In genomic region chr10:30727524-30727923, GRCh38 we compare ENCODE assay signal across 12 cellular contexts.
A peak's percentile ranks its signal among the peaks of the same experiment; 100 is the strongest.
DNase-seq lines count a peak whose midpoint lies in the region; FAIRE-seq and TF ChIP-seq lines count a peak whose summit lies in the region.
"Had no signal": no experiment of that assay in that cellular context is flagged by ENCODE, and none has a peak within 500 bp of the region (broad histone marks: within the 10 kb centered on the region; RNA-seq: fewer than 3 reads in every experiment).

No MANE protein-coding gene starts in this region.

- no TSS peak for BruUV-seq in OCI-LY7 (replicated peaks; lab: Mats Ljungman, UMichigan)

- no peaks in the 10 kb centered on the region for H3K23me2 ChIP-seq in H1 (ENCODE audit: low read depth, low read length)

- H3K27me3 ChIP-seq in H1 (replicated peaks in 1 of 4; ENCODE audit: control insufficient read depth in 3 of 4, extremely low read depth in 1 of 4, insufficient read depth in 3 of 4, low read length in 3 of 4) (no peaks in the 10 kb centered on the region), neuronal stem cell (ENCODE audit: control insufficient read depth in 3 of 3, insufficient read depth in 3 of 3, low read depth in 1 of 3, low read length in 3 of 3) (peaks cover 0 to 6% (median 0%) of the 10 kb centered on the region in 3 experiments), Karpas-422 (ENCODE audit: low read length) (no peaks in the 10 kb centered on the region)
- H3K27me3 ChIP-seq: Peyer's patch had no signal

- no peak overlapping the region for H2BK15ac ChIP-seq in H1 (ENCODE audit: low read length)
- no peak overlapping the region for H2BK15ac ChIP-seq in neuronal stem cell (ENCODE audit: low read length)

- no peaks in the 10 kb centered on the region for H3K9me3 ChIP-seq in OCI-LY7 (ENCODE audit: low read length)
- no peaks in the 10 kb centered on the region for H3K9me3 ChIP-seq in H1 (ENCODE audit: insufficient read depth in 2 of 2, low read depth in 1 of 2, low read length in 1 of 2)
- H3K9me3 ChIP-seq in neuronal stem cell (replicated peaks in 1 of 2; ENCODE audit: control insufficient read depth in 2 of 2, insufficient read depth in 1 of 2, low read depth in 1 of 2, low read length in 2 of 2), result no peaks in the 10 kb centered on the region
- no peaks in the 10 kb centered on the region for H3K9me3 ChIP-seq in Karpas-422 (ENCODE audit: low read length)
- H3K9me3 ChIP-seq: Caco-2, Peyer's patch had no signal

- H3K18ac ChIP-seq in H1 (ENCODE audit: extremely low read depth, low read length) (no peak overlapping the region; the same call in 1 of the 2 replicates), neuronal stem cell (ENCODE audit: low read length) (no peak overlapping the region)

- H3K4me2 ChIP-seq in OCI-LY7 (ENCODE audit: low read length), result no peak overlapping the region
- H3K4me2 ChIP-seq in H1 (ENCODE audit: insufficient read depth in 1 of 2, low read depth in 2 of 2, low read length in 2 of 2), result no peak overlapping the region
- no peak overlapping the region for H3K4me2 ChIP-seq in neuronal stem cell (ENCODE audit: insufficient read depth, low read length, poor library complexity, severe bottlenecking)
- H3K4me2 ChIP-seq in Karpas-422 (ENCODE audit: low read depth, low read length, poor library complexity, severe bottlenecking), result no peak overlapping the region

- TF ChIP-seq CTCF in OCI-LY7 (conservative IDR thresholded peaks at IDR 0.05; ENCODE audit: low read length) (no peak), H1 (IDR thresholded peaks at IDR 0.05; ENCODE audit: control extremely low read depth in 1 of 3, insufficient read depth in 1 of 3, low read depth in 1 of 3, low read length in 3 of 3) (no peak)

- H3K79me2 ChIP-seq in OCI-LY7 (ENCODE audit: insufficient read depth, low read depth, low read length) (no peaks in the 10 kb centered on the region), H1 (ENCODE audit: control insufficient read depth in 1 of 2, insufficient read depth in 2 of 2, low read length in 2 of 2) (no peaks in the 10 kb centered on the region), Karpas-422 (ENCODE audit: low read length) (no peaks in the 10 kb centered on the region)

- H2BK120ac ChIP-seq in H1 (replicated peaks; ENCODE audit: low read depth, low read length) (no peak overlapping the region), neuronal stem cell (ENCODE audit: low read depth, low read length) (no peak overlapping the region)

- no peaks in the 10 kb centered on the region for H4K20me1 ChIP-seq in OCI-LY7 (ENCODE audit: insufficient read depth, low read length)
- no peaks in the 10 kb centered on the region for H4K20me1 ChIP-seq in H1 (replicated peaks in 1 of 2; ENCODE audit: control insufficient read depth in 1 of 2, insufficient read depth in 2 of 2, low read length in 2 of 2)
- peaks cover 3% of the 10 kb centered on the region; the same call in 1 of the 2 replicates for H4K20me1 ChIP-seq in Karpas-422 (ENCODE audit: insufficient read depth, low read depth, low read length)

- H3K14ac ChIP-seq in H1 (ENCODE audit: insufficient read length) (no peak overlapping the region), neuronal stem cell (ENCODE audit: low read length) (no peak overlapping the region)

- H3K56ac ChIP-seq in H1 (replicated peaks; ENCODE audit: insufficient read length, low read depth, low read length), result no peak overlapping the region

- no peak for TF ChIP-seq POLR2A in H1 (IDR thresholded peaks at IDR 0.05; ENCODE audit: control extremely low read depth in 1 of 2, low read depth in 2 of 2, low read length in 2 of 2)

- no peak for FAIRE-seq in H1 (lab: Jason Lieb, UNC)

- H2BK12ac ChIP-seq in H1 (ENCODE audit: low read depth, low read length) (no peak overlapping the region), neuronal stem cell (ENCODE audit: low read length) (peak overlapping the region; percentile 82)

- H3K9me2 ChIP-seq in OCI-LY7 (ENCODE audit: insufficient read depth, low read length), result no peaks in the 10 kb centered on the region
- no peaks in the 10 kb centered on the region for H3K9me2 ChIP-seq in Karpas-422 (replicated peaks; ENCODE audit: insufficient read depth, low read length)

- intact Hi-C loops in OCI-LY7 (cut with micrococcal nuclease; ENCODE audit: unreplicated experiment), result loop anchor here (2.0 to 5.0 kb wide), 2 partner anchors 1035 to 1081 kb away; no protein-coding TSS in a partner anchor

- H2BK5ac ChIP-seq in H1 (ENCODE audit: low read depth, low read length) (no peak overlapping the region), neuronal stem cell (ENCODE audit: low read length) (no peak overlapping the region)

- no peak overlapping the region for H3K4me3 ChIP-seq in OCI-LY7 (ENCODE audit: low read depth, low read length, poor library complexity, severe bottlenecking)
- no peak overlapping the region for H3K4me3 ChIP-seq in H1 (ENCODE audit: extremely low read depth in 1 of 4, insufficient read depth in 2 of 4, low read depth in 3 of 4, low read length in 4 of 4)
- no peak overlapping the region for H3K4me3 ChIP-seq in neuronal stem cell (ENCODE audit: low read length in 2 of 2)
- no peak overlapping the region for H3K4me3 ChIP-seq in Karpas-422 (ENCODE audit: low read length)
- H3K4me3 ChIP-seq: Peyer's patch had no signal

- no peaks in the 10 kb centered on the region for H3K36me3 ChIP-seq in OCI-LY7 (ENCODE audit: insufficient read depth, low read length)
- no peaks in the 10 kb centered on the region for H3K36me3 ChIP-seq in H1 (ENCODE audit: control insufficient read depth in 2 of 4, insufficient read depth in 4 of 4, low read length in 3 of 4)
- H3K36me3 ChIP-seq in neuronal stem cell (replicated peaks in 1 of 2; ENCODE audit: control insufficient read depth in 2 of 2, insufficient read depth in 2 of 2, low read length in 2 of 2), result no peaks in the 10 kb centered on the region
- no peaks in the 10 kb centered on the region for H3K36me3 ChIP-seq in Karpas-422 (ENCODE audit: insufficient read depth, low read length)
- H3K36me3 ChIP-seq: Peyer's patch had no signal

- TF ChIP-seq RAD21 in H1 (IDR thresholded peaks at IDR 0.05 in 1 of 2, conservative IDR thresholded peaks at IDR 0.05 in 1 of 2; ENCODE audit: low read depth in 2 of 2, low read length in 2 of 2), result no peak

- H2AK5ac ChIP-seq in H1 (ENCODE audit: low read depth, low read length), result no peak overlapping the region
- H2AK5ac ChIP-seq in neuronal stem cell (ENCODE audit: low read depth, low read length), result no peak overlapping the region

- TF ChIP-seq EP300 in H1 (IDR thresholded peaks at IDR 0.05; ENCODE audit: borderline replicate concordance in 1 of 2, low read depth in 2 of 2, low read length in 2 of 2), result no peak

- H4K91ac ChIP-seq in H1 (replicated peaks; ENCODE audit: insufficient read length, low read length) (no peak overlapping the region), neuronal stem cell (ENCODE audit: low read depth, low read length, poor library complexity) (no peak overlapping the region)

- CTCF ChIA-PET in OCI-LY7 (lab: Charles Lee; ENCODE audit: unreplicated experiment), result no interaction called here
- CTCF ChIA-PET in H1 (lab: Charles Lee; ENCODE audit: partially characterized antibody), result no interaction called here

- 69% methylated on average over 1 of the region's 2 CpGs; no CpG with 5 or more reads in 1 of the 2 experiments for WGBS in H1 (ENCODE audit: extremely low coverage in 1 of 2, insufficient coverage in 1 of 2, insufficient read length in 1 of 2, insufficient replicate concordance in 2 of 2, low coverage in 1 of 2, low lambda C conversion rate in 2 of 2, missing lambda C conversion rate in 1 of 2), 2 experiments
- no CpG with 5 or more reads among the region's 2 CpGs for WGBS in neuronal stem cell (ENCODE audit: extremely low coverage in 2 of 2, insufficient read length in 2 of 2, insufficient replicate concordance in 1 of 2), 2 donors

- H3K79me1 ChIP-seq in H1 (ENCODE audit: low read depth, low read length), result no peaks in the 10 kb centered on the region
- H3K79me1 ChIP-seq in neuronal stem cell (ENCODE audit: low read depth, low read length), result no peaks in the 10 kb centered on the region

- H2AFZ ChIP-seq in OCI-LY7 (ENCODE audit: low read length) (0 out of 2 replicates have a peak overlapping the region, but pooled peaks have one; percentile 63), H1 (ENCODE audit: low read length) (peak overlapping the region; percentile 82; the same call in 1 of the 2 replicates), neuronal stem cell (ENCODE audit: low read length) (no peak overlapping the region), Karpas-422 (ENCODE audit: low read length) (no peak overlapping the region)

- H3K4ac ChIP-seq in H1 (replicated peaks; ENCODE audit: insufficient read length, low read depth, low read length), result no peak overlapping the region
- H3K4ac ChIP-seq in neuronal stem cell (ENCODE audit: low read length), result no peak overlapping the region

- H2BK20ac ChIP-seq in H1 (ENCODE audit: low read length), result no peak overlapping the region

- no peak overlapping the region for H3K9ac ChIP-seq in H1 (replicated peaks in 1 of 4; ENCODE audit: extremely low read depth in 1 of 4, low read depth in 3 of 4, low read length in 3 of 4)
- H3K9ac ChIP-seq in neuronal stem cell (ENCODE audit: low read depth, low read length, poor library complexity), result no peak overlapping the region
- H3K9ac ChIP-seq in Karpas-422 (ENCODE audit: low read length), result no peak overlapping the region

- H4K8ac ChIP-seq in H1 (ENCODE audit: extremely low read depth, insufficient read depth, low read length) (no peak overlapping the region), neuronal stem cell (ENCODE audit: low read depth, low read length) (no peak overlapping the region)

- DNase-seq in OCI-LY7 (ENCODE audit: low spot score), result no peak
- no peak for DNase-seq in H1 (ENCODE audit: low read depth in 1 of 2, low spot score in 2 of 2)
- DNase-seq in neuronal stem cell (ENCODE audit: low spot score), result no peak
- DNase-seq in SIG-M5 treated with dmso at 0.1 percent for 504 hours (lab: John Stamatoyannopoulos, UW; ENCODE audit: unreplicated experiment), result no peak
- no peak for DNase-seq in T1000 (lab: John Stamatoyannopoulos, UW)
- DNase-seq in CD1c-positive myeloid dendritic cell (ENCODE audit: extremely low spot score), result no peak
- no peak for DNase-seq in Karpas-422
- DNase-seq: DMS79, NCI-H1105, SIG-M5 had no signal

- peaks cover 27% of the 10 kb centered on the region for H3K4me1 ChIP-seq in OCI-LY7 (ENCODE audit: insufficient read depth, low read length, poor library complexity, severe bottlenecking)
- H3K4me1 ChIP-seq in H1 (replicated peaks in 1 of 4; ENCODE audit: control insufficient read depth in 3 of 4, insufficient read depth in 4 of 4, low read length in 3 of 4), result peaks cover 0 to 3% (median 3%) of the 10 kb centered on the region in 4 experiments; a peak in 3 of 7 replicates
- H3K4me1 ChIP-seq in neuronal stem cell (ENCODE audit: control insufficient read depth in 2 of 2, insufficient read depth in 1 of 2, low read depth in 1 of 2, low read length in 2 of 2), result no peaks in the 10 kb centered on the region
- H3K4me1 ChIP-seq in Karpas-422 (ENCODE audit: low read length), result peaks cover 19% of the 10 kb centered on the region
- H3K4me1 ChIP-seq: Caco-2, Peyer's patch had no signal

- no peak overlapping the region for H4K5ac ChIP-seq in H1 (ENCODE audit: insufficient read length, low read depth, low read length)

- H3K23ac ChIP-seq in H1 (ENCODE audit: insufficient read length) (no peak overlapping the region), neuronal stem cell (ENCODE audit: low read depth, low read length, poor library complexity) (no peak overlapping the region)

- POLR2A ChIA-PET in OCI-LY7 (lab: Charles Lee), result no interaction called here
- POLR2A ChIA-PET in H1 (lab: Charles Lee; ENCODE audit: partially characterized antibody), result no interaction called here

- H3K27ac ChIP-seq in OCI-LY7 (ENCODE audit: low read depth, low read length, poor library complexity, severe bottlenecking), result no peak overlapping the region
- no peak overlapping the region for H3K27ac ChIP-seq in H1 (ENCODE audit: low read depth, low read length)
- H3K27ac ChIP-seq in neuronal stem cell (replicated peaks; ENCODE audit: low read length), result no peak overlapping the region
- no peak overlapping the region for H3K27ac ChIP-seq in Karpas-422 (ENCODE audit: low read length)
- H3K27ac ChIP-seq: Peyer's patch had no signal

Comparison
In these comparisons a context has a peak if more than half of its experiments do, and no peak if none do; other contexts are left out.
1. H2AFZ ChIP-seq: peak in OCI-LY7 (single experiment) and H1 (single experiment); none in neuronal stem cell (single experiment) and Karpas-422 (single experiment).